In genomic region chr3:17422636-17423035, GRCh38 we compare ENCODE assay signal across 27 cellular contexts.
"Had no signal": no experiment of that assay in that cellular context is flagged by ENCODE, and none has a peak within 500 bp of the region (broad histone marks: within the 10 kb centered on the region; RNA-seq: fewer than 3 reads in every experiment).

No MANE protein-coding gene starts in this region.

- H3K4me3 ChIP-seq: stomach, suprapubic skin, testis, thoracic aorta, thyroid gland, tibial artery, tibial nerve, transverse colon, upper lobe of left lung, upper lobe of right lung, uterus, vagina had no signal

- DNase-seq: stimulated activated CD4-positive, alpha-beta T cell treated with anti-CD3 and anti-CD28 coated beads, Interleukin-2, amount 100 ng/mL, for 48 hours; stimulated activated CD4-positive, alpha-beta T cell treated with anti-CD3 and anti-CD28 coated beads, Interleukin-4, amount 100 ng/mL, for 1 hour; stimulated activated CD4-positive, alpha-beta T cell treated with anti-CD3 and anti-CD28 coated beads, Interleukin-4, amount 100 ng/mL, for 24 hours; stimulated activated CD4-positive, alpha-beta T cell treated with anti-CD3 and anti-CD28 coated beads, Interleukin-4, amount 100 ng/mL, for 4 hours; stimulated activated CD8-positive, alpha-beta memory T cell treated with anti-CD3 and anti-CD28 coated beads, Interleukin-4, amount 100 ng/mL, for 48 hours; stimulated activated naive B cell treated with anti-CD40 and anti-IgM and Interleukin-4, amounts not matched to agents 10 μg/mL and 1 μg/mL and 100 μg/mL, for 72 hours; stimulated activated naive CD4-positive, alpha-beta T cell; stimulated activated naive CD4-positive, alpha-beta T cell treated with Interleukin-2 at 50 U/mL for 16 hours; stimulated activated naive CD8-positive, alpha-beta T cell treated with anti-CD3 and anti-CD28 coated beads, Interleukin-15, amount 100 ng/mL, for 72 hours; stimulated activated naive CD8-positive, alpha-beta T cell treated with anti-CD3 and anti-CD28 coated beads, Interleukin-15, Interleukin-2, amounts not matched to agents 100 U/mL and 50 U/mL, for 24 hours; stomach; substantia nigra; testis; thyroid gland; tibial artery; transverse colon; trophoblast cell; upper lobe of left lung; upper lobe of right lung; uterus had no signal

- ATAC-seq: stimulated activated effector memory CD8-positive, alpha-beta T cell treated with anti-CD3 and anti-CD28 coated beads, Interleukin-12 subunit alpha, Interleukin-12 subunit beta, amount 100 ng/mL, for 72 hours; stimulated activated memory B cell treated with anti-CD40 and anti-IgM and Interleukin-4, amounts not matched to agents 10 μg/mL and 1 μg/mL and 100 μg/mL, for 72 hours; stimulated activated naive B cell treated with anti-CD40 and anti-IgM and Interleukin-4, amounts not matched to agents 10 μg/mL and 1 μg/mL and 100 μg/mL, for 72 hours; stimulated activated naive CD8-positive, alpha-beta T cell treated with anti-CD3 and anti-CD28 coated beads, Interleukin-15, amount 100 ng/mL, for 72 hours; stimulated activated naive CD8-positive, alpha-beta T cell treated with anti-CD3 and anti-CD28 coated beads, Interleukin-15, Interleukin-2, amounts not matched to agents 100 U/mL and 50 U/mL, for 24 hours; upper lobe of right lung had no signal

- H3K27ac ChIP-seq: stomach, suprapubic skin, testis, thoracic aorta, thyroid gland, tibial artery, tibial nerve, transverse colon, upper lobe of left lung, upper lobe of right lung, uterus, vagina had no signal

- FAIRE-seq: urothelium cell line had no signal

- H3K9me3 ChIP-seq: stomach, suprapubic skin, testis, thoracic aorta, thyroid gland, tibial artery, tibial nerve, transverse colon, upper lobe of left lung, upper lobe of right lung, uterus, vagina had no signal

- H3K4me1 ChIP-seq: suprapubic skin, testis, thyroid gland, tibial artery, tibial nerve, upper lobe of left lung, upper lobe of right lung, uterus, vagina had no signal

- H3K27me3 ChIP-seq: stomach, suprapubic skin, testis, thyroid gland, tibial artery, tibial nerve, transverse colon, upper lobe of left lung, upper lobe of right lung, uterus, vagina had no signal

- H3K36me3 ChIP-seq: stomach, suprapubic skin, thoracic aorta, thyroid gland, tibial artery, tibial nerve, transverse colon, upper lobe of left lung, upper lobe of right lung, uterus, vagina had no signal
